In genomic region chr1:38860464-38860816, GRCh38 we compare ENCODE assay signal across 9 cellular contexts. TPM values are rescaled to one million over a fixed set of nuclear protein-coding genes. Genes with fewer than 3 reads are reported as not detected.
DNase-seq lines count a peak whose midpoint lies in the region; ATAC-seq and TF ChIP-seq lines count a peak whose summit lies in the region.
"Had no signal": no experiment of that assay in that cellular context is flagged by ENCODE, and none has a peak within 500 bp of the region (broad histone marks: within the 10 kb centered on the region; RNA-seq: fewer than 3 reads in every experiment).

No MANE protein-coding gene starts in this region.

- H3K27ac Mint-ChIP-seq in brain = peak overlapping the region; percentile 82 to 97 (median 94)

- no peaks in the 10 kb centered on the region for H3K9me3 ChIP-seq in A673 (ENCODE audit: low read depth, low read length, poor library complexity, severe bottlenecking)

- H3K36me3 ChIP-seq in A673 (ENCODE audit: insufficient read depth, low read length, poor library complexity, severe bottlenecking) (peaks cover 20% of the 10 kb centered on the region), mesendoderm (ENCODE audit: control insufficient read depth, insufficient read depth, low read length) (peaks cover 2% of the 10 kb centered on the region)

- peaks cover 0 to 2% (median 0%) of the 10 kb centered on the region in 5 experiments for H3K9me3 Mint-ChIP-seq in brain

- no peak overlapping the region for H3K4ac ChIP-seq in mesendoderm (ENCODE audit: low read depth, low read length)

- H3K79me2 ChIP-seq in mesendoderm (ENCODE audit: control insufficient read depth, insufficient read depth, low read length) = peaks cover 2% of the 10 kb centered on the region

- peak overlapping the region; percentile 75 for H3K4me3 ChIP-seq in A673 (ENCODE audit: low read depth, low read length, poor library complexity, severe bottlenecking)
- peak overlapping the region; percentile 94 for H3K4me3 ChIP-seq in mesendoderm (ENCODE audit: low read length)

- H2AK5ac ChIP-seq in mesendoderm (ENCODE audit: low read length) = no peak overlapping the region

- no CpG with 5 or more reads among the region's 6 CpGs for WGBS in mesendoderm (ENCODE audit: extremely low coverage, insufficient coverage, low lambda C conversion rate)

- DNase-seq in A673 (ENCODE audit: low spot score) = peak; percentile 3
- peak; percentile 5 for DNase-seq in HS-27A (ENCODE audit: low read depth)
- DNase-seq in mesendoderm = no peak
- no peak for DNase-seq in OCI-M2 (lab: John Stamatoyannopoulos, UW; ENCODE audit: unreplicated experiment)

- H2BK120ac ChIP-seq in mesendoderm (ENCODE audit: low read depth, low read length) = no peak overlapping the region

- no peak overlapping the region for H4K5ac ChIP-seq in mesendoderm (ENCODE audit: low read length)

- H3K27me3 ChIP-seq in A673 (replicated peaks; ENCODE audit: insufficient read depth, low read depth, low read length, poor library complexity) = no peaks in the 10 kb centered on the region
- no peaks in the 10 kb centered on the region for H3K27me3 ChIP-seq in mesendoderm (ENCODE audit: insufficient read depth, low read length, poor library complexity)

- H3K27ac ChIP-seq in A673 (ENCODE audit: low read depth, low read length, poor library complexity, severe bottlenecking) (peak overlapping the region; percentile 65), mesendoderm (ENCODE audit: low read depth, low read length) (no peak overlapping the region)

- H3K4me1 ChIP-seq in A673 (ENCODE audit: insufficient read depth, low read length, poor library complexity, severe bottlenecking) (peaks cover 14% of the 10 kb centered on the region), mesendoderm (ENCODE audit: control insufficient read depth, low read depth, low read length) (no peaks in the 10 kb centered on the region)

- H4K8ac ChIP-seq in mesendoderm (ENCODE audit: low read depth, low read length) = no peak overlapping the region

- peak overlapping the region; percentile 94 for H3K9ac ChIP-seq in mesendoderm (ENCODE audit: low read length)

- no peak for ATAC-seq in GM18909 (IDR thresholded peaks at IDR 0.05; ENCODE audit: poor library complexity, unreplicated experiment)
- no peak for ATAC-seq in GM19351 (IDR thresholded peaks at IDR 0.05; ENCODE audit: unreplicated experiment)
- no peak for ATAC-seq in HG03139 (IDR thresholded peaks at IDR 0.05; ENCODE audit: unreplicated experiment)

- peak overlapping the region; percentile 95 for H3K56ac ChIP-seq in mesendoderm (ENCODE audit: low read length)

- peak overlapping the region; percentile 100 for H3K4me2 ChIP-seq in mesendoderm (ENCODE audit: low read length)

- H3K18ac ChIP-seq in mesendoderm (ENCODE audit: low read length) = no peak overlapping the region

- H3K4me3 Mint-ChIP-seq in brain = peak overlapping the region; percentile 95 to 99 (median 98)

- peaks cover 6% of the 10 kb centered on the region for H3K79me1 ChIP-seq in mesendoderm (ENCODE audit: low read length)

- BruUV-seq in A673 (replicated peaks; lab: Mats Ljungman, UMichigan) = TSS peak; percentile 48

- no peak overlapping the region for H2BK5ac ChIP-seq in mesendoderm (ENCODE audit: low read length)

- CTCF ChIA-PET in A673 (lab: Charles Lee) = no interaction called here

- H3K23ac ChIP-seq in mesendoderm (ENCODE audit: low read length) = no peak overlapping the region

- H2BK15ac ChIP-seq in mesendoderm (replicated peaks; ENCODE audit: low read depth) = no peak overlapping the region

- H3K36me3 Mint-ChIP-seq in brain = peaks cover 29% of the 10 kb centered on the region

- POLR2A ChIA-PET in A673 (lab: Charles Lee; ENCODE audit: low non-redundant PET) = no interaction called here

- H3K4me1 Mint-ChIP-seq in brain = peaks cover 86% of the 10 kb centered on the region

- H3K27me3 Mint-ChIP-seq in brain = peaks cover 10% of the 10 kb centered on the region

- TF ChIP-seq CTCF in A673 (conservative IDR thresholded peaks at IDR 0.05; ENCODE audit: low read depth, low read length) (no peak), brain (conservative IDR thresholded peaks at IDR 0.05) (no peak)

- intact Hi-C loops in A673 (cut with micrococcal nuclease; ENCODE audit: unreplicated experiment) = no loop called here

RNA-seq across cellular contexts. Expression of gene RRAGC, which starts 0.9 kb away (rescaled TPM):
- total RNA-seq in A673 (2021) = 19.9 and 26.0 TPM in 2 replicates
- 16.0 TPM for polyA plus RNA-seq in brain (ENCODE audit: insufficient read depth, low read depth, low replicate concordance)
- polyA plus RNA-seq in mesendoderm (2013, experiment 1 of 2) = 12.3 TPM
- polyA plus RNA-seq in mesendoderm (2013, experiment 2 of 2) = 12.5 TPM

RNA-seq across cellular contexts. Expression of gene MYCBP, which starts 12.7 kb away (rescaled TPM):
- total RNA-seq in A673 (2021) = 25.1 and 31.6 TPM in 2 replicates
- 8.2 TPM for polyA plus RNA-seq in brain (ENCODE audit: insufficient read depth, low read depth, low replicate concordance)
- 47.2 TPM for polyA plus RNA-seq in mesendoderm (2013, experiment 1 of 2)
- 50.5 TPM for polyA plus RNA-seq in mesendoderm (2013, experiment 2 of 2)

RNA-seq across cellular contexts. Expression of gene GJA9, which starts 20.9 kb away (rescaled TPM):
- total RNA-seq in A673 (2021) = not detected in 2 replicates
- not detected for polyA plus RNA-seq in brain (ENCODE audit: insufficient read depth, low read depth, low replicate concordance)
- polyA plus RNA-seq in mesendoderm (2013, experiment 1 of 2) = not detected
- polyA plus RNA-seq in mesendoderm (2013, experiment 2 of 2) = not detected
- total RNA-seq: pulmonary artery endothelial cell had no signal

Comparison
In these comparisons a context has a peak if more than half of its experiments do, and no peak if none do; other contexts are left out.
1. DNase-seq: peak in A673 (single experiment) and HS-27A (single experiment); none in mesendoderm (single experiment) and OCI-M2 (single experiment).